Comparison of ENCODE assay signal across 9 cellular contexts in genomic region chr2:109690822-109691541, GRCh38.
DNase-seq lines count a peak whose midpoint lies in the region; ATAC-seq, FAIRE-seq and TF ChIP-seq lines count a peak whose summit lies in the region.
"Had no signal": no experiment of that assay in that cellular context is flagged by ENCODE, and none has a peak within 500 bp of the region (broad histone marks: within the 10 kb centered on the region; RNA-seq: fewer than 3 reads in every experiment).

No MANE protein-coding gene starts in this region.

- FAIRE-seq in pancreas (lab: Jason Lieb, UNC), result peak; percentile 85

- DNase-seq in ascending aorta (ENCODE audit: low spot score in 2 of 2), result peak; percentile 14 to 81
- no peak for DNase-seq in right atrium auricular region (ENCODE audit: low spot score)
- DNase-seq in pancreas, result peak in 4 of 6 donors; percentile 38 to 68 (median 58)
- DNase-seq in ureter (ENCODE audit: low spot score), result peak; percentile 66
- DNase-seq in SW480 (ENCODE audit: low spot score), result no peak
- no peak for DNase-seq in posterior cingulate gyrus
- DNase-seq: NCI-H1694; stimulated activated CD4-positive, alpha-beta T cell treated with anti-CD3 and anti-CD28 coated beads, Interleukin-4, amount 100 ng/mL, for 24 hours had no signal

- intact Hi-C loops in ascending aorta (cut with DNase I) (loop anchor here (2.0 kb wide), 2 partner anchors 42 to 76 kb away; partner anchors contain the start of gene SOWAHC), pancreas (cut with DNase I) (no loop called here), posterior cingulate gyrus (cut with DNase I) (no loop called here)

- peak overlapping the region; percentile 78 to 79 for H3K27ac ChIP-seq in ascending aorta
- H3K27ac ChIP-seq in right atrium auricular region, result peak overlapping the region; percentile 78 to 81
- H3K27ac ChIP-seq in pancreas, result peak overlapping the region; percentile 42 to 84 (median 67)

- TF ChIP-seq CTCF in ascending aorta (IDR thresholded peaks at IDR 0.05), result no peak
- no peak for TF ChIP-seq CTCF in right atrium auricular region (IDR thresholded peaks at IDR 0.05)
- TF ChIP-seq CTCF in pancreas (IDR thresholded peaks at IDR 0.05), result no peak

- no peaks in the 10 kb centered on the region for H3K36me3 ChIP-seq in ascending aorta
- no peaks in the 10 kb centered on the region for H3K36me3 ChIP-seq in right atrium auricular region
- no peaks in the 10 kb centered on the region for H3K36me3 ChIP-seq in pancreas

- no peaks in the 10 kb centered on the region for H3K27me3 ChIP-seq in ascending aorta
- no peaks in the 10 kb centered on the region for H3K27me3 ChIP-seq in right atrium auricular region
- no peaks in the 10 kb centered on the region for H3K27me3 ChIP-seq in pancreas

- 15 to 20% methylated on average over 7 of the region's 7 CpGs for WGBS in pancreas, 2 donors

- peaks cover 19 to 28% of the 10 kb centered on the region in 2 donors for H3K4me1 ChIP-seq in ascending aorta
- peaks cover 0 to 28% of the 10 kb centered on the region in 2 donors for H3K4me1 ChIP-seq in right atrium auricular region
- peaks cover 11 to 15% (median 14%) of the 10 kb centered on the region in 3 donors for H3K4me1 ChIP-seq in pancreas

- H3K4me3 ChIP-seq in ascending aorta (peak overlapping the region in 1 of 2 donors; percentile 24), right atrium auricular region (no peak overlapping the region), pancreas (no peak overlapping the region)

- ATAC-seq in pancreas, result peak; percentile 64 to 87 (median 86)
- no peak for ATAC-seq in HG03108 (IDR thresholded peaks at IDR 0.05; ENCODE audit: unreplicated experiment)

- no peaks in the 10 kb centered on the region for H3K9me3 ChIP-seq in ascending aorta
- H3K9me3 ChIP-seq in right atrium auricular region, result no peaks in the 10 kb centered on the region
- no peaks in the 10 kb centered on the region for H3K9me3 ChIP-seq in pancreas

Comparison
In these comparisons a context has a peak if more than half of its experiments do, and no peak if none do; other contexts are left out.
1. DNase-seq: peak in ascending aorta (2 of 2), pancreas (4 of 6) and ureter (single experiment); none in right atrium auricular region (single experiment), SW480 (single experiment) and posterior cingulate gyrus (0 of 10).
2. Peak in every context shown above with its lines, with median percentiles within 50 percentile points of each other: H3K27ac ChIP-seq.